Comparison of ENCODE assay signal across 19 cellular contexts in the genomic region with DNA sequence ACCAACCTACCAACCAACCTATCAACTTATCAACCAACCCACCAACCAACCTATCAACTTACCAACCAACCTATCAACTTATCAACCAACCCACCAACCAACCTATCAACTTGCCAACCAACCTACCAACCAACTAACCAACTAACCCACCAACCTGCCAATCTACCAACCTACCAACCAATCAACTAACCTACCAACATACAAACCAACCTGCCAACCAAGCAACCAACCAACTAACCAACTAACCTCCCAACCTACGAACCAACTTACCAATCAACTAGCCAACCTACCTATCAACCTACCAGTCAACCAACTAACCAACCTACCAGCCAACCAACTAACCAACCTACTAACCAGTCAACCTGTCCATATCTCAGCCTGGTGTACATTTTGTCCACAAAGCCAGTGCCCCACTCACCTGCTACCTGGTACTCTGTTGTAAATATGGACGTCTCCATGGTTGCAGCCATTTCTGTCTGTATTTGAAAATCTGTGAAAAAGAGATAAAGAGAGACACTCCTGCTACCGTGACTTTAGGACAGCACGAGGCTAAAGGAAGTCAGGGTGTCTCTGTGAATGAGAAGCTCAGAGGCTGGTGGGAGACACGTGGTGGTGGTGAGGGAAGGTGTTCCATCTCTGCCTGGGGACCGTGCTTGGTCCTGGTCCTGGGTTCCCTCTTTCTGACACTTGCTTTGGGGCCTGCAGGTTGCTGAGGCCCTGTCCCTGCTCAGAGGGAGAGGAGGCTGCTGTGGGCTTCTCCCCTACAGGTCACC. TPM values are rescaled to one million over a fixed set of nuclear protein-coding genes. Genes with fewer than 3 reads are reported as not detected.
DNase-seq lines count a peak whose midpoint lies in the region; ATAC-seq, FAIRE-seq and TF ChIP-seq lines count a peak whose summit lies in the region.
"Had no signal": no experiment of that assay in that cellular context is flagged by ENCODE, and none has a peak within 500 bp of the region (broad histone marks: within the 10 kb centered on the region; RNA-seq: fewer than 3 reads in every experiment).

No MANE protein-coding gene starts in this region.

- H3K36me3 Mint-ChIP-seq in activated CD4-positive, alpha-beta memory T cell treated with anti-CD3 and anti-CD28 coated beads, Interleukin-2, amount 10 ng/mL, durations not matched to agents 7 days and 5 days (ENCODE audit: low read depth): peaks cover 97% of the 10 kb centered on the region

- no peak overlapping the region for H3K27ac ChIP-seq in HepG2 (ENCODE audit: extremely low read length, insufficient read depth, low read length)
- peak overlapping the region in 1 of 3 donors; percentile 13 for H3K27ac ChIP-seq in right lobe of liver
- peak overlapping the region; percentile 62 for H3K27ac ChIP-seq in hepatocyte
- H3K27ac ChIP-seq in upper lobe of right lung: peak overlapping the region; percentile 38
- H3K27ac ChIP-seq: cardiac muscle cell had no signal

- intact Hi-C loops in HepG2 (cut with micrococcal nuclease; ENCODE audit: unreplicated experiment): no loop called here
- intact Hi-C loops in right lobe of liver (cut with DNase I): no loop called here
- intact Hi-C loops in upper lobe of right lung (cut with DNase I): loop anchor here (10.0 kb wide), 1 partner anchor 46 kb away; a partner anchor contains a TSS

- H3K4me2 ChIP-seq in HepG2 (ENCODE audit: low read depth, low read length) (no peak overlapping the region), hepatocyte (no peak overlapping the region)

- WGBS in HepG2 (ENCODE audit: low lambda C conversion rate): 10% methylated on average over 6 of the region's 6 CpGs
- 67% methylated on average over 4 of the region's 6 CpGs for WGBS in right lobe of liver (ENCODE audit: insufficient coverage, low coverage, low lambda C conversion rate, missing lambda C conversion rate)
- 87% methylated on average over 6 of the region's 6 CpGs for WGBS in hepatocyte (ENCODE audit: low lambda C conversion rate, missing lambda C conversion rate)

- H3K4me3 ChIP-seq in HepG2 (replicated peaks in 1 of 3; ENCODE audit: insufficient read depth in 1 of 3, low read depth in 2 of 3, low read length in 3 of 3) (no peak overlapping the region), right lobe of liver (no peak overlapping the region), hepatocyte (no peak overlapping the region), upper lobe of right lung (no peak overlapping the region)
- H3K4me3 ChIP-seq: cardiac muscle cell had no signal

- H3K9me3 ChIP-seq in HepG2 (ENCODE audit: low read length): no peaks in the 10 kb centered on the region
- no peaks in the 10 kb centered on the region for H3K9me3 ChIP-seq in right lobe of liver
- H3K9me3 ChIP-seq in hepatocyte (ENCODE audit: low read depth): no peaks in the 10 kb centered on the region
- no peaks in the 10 kb centered on the region for H3K9me3 ChIP-seq in upper lobe of right lung

- TF ChIP-seq EP300 in HepG2 (IDR thresholded peaks at IDR 0.05; ENCODE audit: low read depth in 2 of 2, low read length in 2 of 2): no peak
- no peak for TF ChIP-seq EP300 in HepG2 (CRISPR knock-in tag; IDR thresholded peaks at IDR 0.05; ENCODE audit: borderline replicate concordance)

- no peak for TF ChIP-seq POLR2A in HepG2 (IDR thresholded peaks at IDR 0.05; ENCODE audit: insufficient read depth in 1 of 2, low read depth in 2 of 2, low read length in 2 of 2)
- TF ChIP-seq POLR2A in right lobe of liver (IDR thresholded peaks at IDR 0.05): no peak

- no peaks in the 10 kb centered on the region for H3K9me3 Mint-ChIP-seq in activated CD4-positive, alpha-beta memory T cell treated with anti-CD3 and anti-CD28 coated beads, Interleukin-2, amount 10 ng/mL, durations not matched to agents 7 days and 5 days
- H3K9me3 Mint-ChIP-seq: effector memory CD8-positive, alpha-beta T cell had no signal

- no peak overlapping the region for H3K9ac ChIP-seq in HepG2 (ENCODE audit: insufficient read depth, low read depth, low read length)

- H3K27me3 ChIP-seq in HepG2 (ENCODE audit: control insufficient read depth in 1 of 2, insufficient read depth in 2 of 2, low read length in 2 of 2) (peaks cover 0 to 37% of the 10 kb centered on the region in 2 experiments), right lobe of liver (no peaks in the 10 kb centered on the region), hepatocyte (no peaks in the 10 kb centered on the region), upper lobe of right lung (no peaks in the 10 kb centered on the region)
- H3K27me3 ChIP-seq: cardiac muscle cell had no signal

- in situ Hi-C loops in HepG2 (cut with HindIII; ENCODE audit: extremely low pct_ligation_motif_present, low pct_unique_long_range_greater_than_20kb): no loop called here
- in situ Hi-C loops in KBM-7 (cut with MboI; ENCODE audit: low pct_unique_long_range_greater_than_20kb, low sequenced_read_pairs): no loop called here

- ATAC-seq in HepG2 (no peak; the same call in 2 of the 3 replicates), right lobe of liver (no peak), upper lobe of right lung (no peak), HG03439 (IDR thresholded peaks at IDR 0.05; ENCODE audit: unreplicated experiment) (no peak)
- ATAC-seq: effector memory CD8-positive, alpha-beta T cell; HCT116 had no signal

- no peak for DNase-seq in HepG2 (ENCODE audit: low spot score)
- DNase-seq in right lobe of liver: no peak
- no peak for DNase-seq in activated CD4-positive, alpha-beta memory T cell treated with anti-CD3 and anti-CD28 coated beads, Interleukin-2, amount 10 ng/mL, durations not matched to agents 7 days and 5 days
- DNase-seq in hepatocyte (ENCODE audit: low spot score): no peak
- DNase-seq in upper lobe of right lung: no peak
- DNase-seq in KBM-7: no peak
- no peak for DNase-seq in midbrain (lab: John Stamatoyannopoulos, UW)
- DNase-seq: activated CD4-positive, alpha-beta T cell treated with anti-CD3 and anti-CD28 coated beads for 48 hours; activated gamma-delta T cell treated with Interleukin-2 at 50 U/mL for 16 hours; DMS 273 treated with DMSO at 0.1 percent for 48 hours; effector memory CD8-positive, alpha-beta T cell; MV-4-11; NCI-H774 had no signal

- H4K20me1 ChIP-seq in HepG2 (ENCODE audit: insufficient read depth, low read length) (no peaks in the 10 kb centered on the region), hepatocyte (ENCODE audit: insufficient read depth, poor library complexity, severe bottlenecking) (no peaks in the 10 kb centered on the region)

- no peaks in the 10 kb centered on the region for H3K27me3 Mint-ChIP-seq in activated CD4-positive, alpha-beta memory T cell treated with anti-CD3 and anti-CD28 coated beads, Interleukin-2, amount 10 ng/mL, durations not matched to agents 7 days and 5 days
- H3K27me3 Mint-ChIP-seq: effector memory CD8-positive, alpha-beta T cell had no signal

- no peak overlapping the region for H3K4me3 Mint-ChIP-seq in activated CD4-positive, alpha-beta memory T cell treated with anti-CD3 and anti-CD28 coated beads, Interleukin-2, amount 10 ng/mL, durations not matched to agents 7 days and 5 days
- H3K4me3 Mint-ChIP-seq: effector memory CD8-positive, alpha-beta T cell had no signal

- H3K4me1 ChIP-seq in HepG2 (ENCODE audit: insufficient read depth, low read length): no peaks in the 10 kb centered on the region
- peaks cover 0 to 1% (median 0%) of the 10 kb centered on the region in 4 donors for H3K4me1 ChIP-seq in right lobe of liver
- H3K4me1 ChIP-seq in hepatocyte (ENCODE audit: insufficient read depth): no peaks in the 10 kb centered on the region
- H3K4me1 ChIP-seq in upper lobe of right lung: peaks cover 20% of the 10 kb centered on the region

- H3K36me3 ChIP-seq in HepG2 (replicated peaks in 1 of 2; ENCODE audit: control insufficient read depth in 1 of 2, insufficient read depth in 2 of 2, low read length in 2 of 2): no peaks in the 10 kb centered on the region
- H3K36me3 ChIP-seq in right lobe of liver: no peaks in the 10 kb centered on the region
- no peaks in the 10 kb centered on the region for H3K36me3 ChIP-seq in hepatocyte (replicated peaks; ENCODE audit: insufficient read depth, low read depth)
- no peaks in the 10 kb centered on the region for H3K36me3 ChIP-seq in upper lobe of right lung
- H3K36me3 ChIP-seq: cardiac muscle cell had no signal

- no peaks in the 10 kb centered on the region for H3K79me2 ChIP-seq in HepG2 (ENCODE audit: insufficient read depth, low read length)
- no peaks in the 10 kb centered on the region for H3K79me2 ChIP-seq in hepatocyte

- POLR2A ChIA-PET in HepG2 (lab: Yijun Ruan, JAX): no interaction called here
- POLR2A ChIA-PET in activated CD4-positive, alpha-beta memory T cell treated with anti-CD3 and anti-CD28 coated beads, Interleukin-2, amount 10 ng/mL, durations not matched to agents 7 days and 5 days (lab: Charles Lee): interaction anchor here (0.8 to 1.1 kb wide), 3 partner anchors 8 to 42 kb away, joined by 3 to 4 read pairs (median 3); a partner anchor contains a TSS

- no peak overlapping the region for H2AFZ ChIP-seq in HepG2 (ENCODE audit: low read length)
- no peak overlapping the region for H2AFZ ChIP-seq in hepatocyte

- H3K27ac Mint-ChIP-seq in activated CD4-positive, alpha-beta memory T cell treated with anti-CD3 and anti-CD28 coated beads, Interleukin-2, amount 10 ng/mL, durations not matched to agents 7 days and 5 days: peak overlapping the region; percentile 44

- CTCF ChIA-PET in HepG2 (lab: Yijun Ruan, JAX; ENCODE audit: low intra/inter-chr PET ratio, low total read pairs): no interaction called here
- CTCF ChIA-PET in activated CD4-positive, alpha-beta memory T cell treated with anti-CD3 and anti-CD28 coated beads, Interleukin-2, amount 10 ng/mL, durations not matched to agents 7 days and 5 days (lab: Charles Lee): interaction anchor here (0.6 kb wide), 1 partner anchor 176 kb away, joined by 3 read pairs; no protein-coding TSS in a partner anchor

- FAIRE-seq in HepG2 (lab: Jason Lieb, UNC): no peak
- FAIRE-seq: GM18507, GM19239 had no signal

- H3K4me1 Mint-ChIP-seq in activated CD4-positive, alpha-beta memory T cell treated with anti-CD3 and anti-CD28 coated beads, Interleukin-2, amount 10 ng/mL, durations not matched to agents 7 days and 5 days: peaks cover 71% of the 10 kb centered on the region

- no TSS peak for BruUV-seq in HepG2 (replicated peaks; lab: Mats Ljungman, UMichigan)

- H3K9me2 ChIP-seq in hepatocyte (replicated peaks; ENCODE audit: insufficient read depth): no peaks in the 10 kb centered on the region

- no peak for TF ChIP-seq RAD21 in HepG2 (CRISPR knock-in tag; IDR thresholded peaks at IDR 0.05)

- no peak for TF ChIP-seq CTCF in HepG2 (CRISPR knock-in tag; IDR thresholded peaks at IDR 0.05)
- TF ChIP-seq CTCF in right lobe of liver (IDR thresholded peaks at IDR 0.05): no peak
- no peak for TF ChIP-seq CTCF in hepatocyte (IDR thresholded peaks at IDR 0.05; ENCODE audit: poor library complexity)
- TF ChIP-seq CTCF in upper lobe of right lung (IDR thresholded peaks at IDR 0.05): no peak

RNA-seq across cellular contexts. Expression of a gene that starts 41.9 kb away (rescaled TPM):
- total RNA-seq in HepG2 (2016; rRNA removed; fragmentation: Illumina TruSeq; extraction: Trizol) (0.53 and 0.66 TPM in 2 replicates), right lobe of liver (10 to 100 TPM in 4 of 6 experiments, 1 to 10 TPM in 2; 6.2 to 42.7 (median 13.3) TPM), hepatocyte (2.4 and 4.1 TPM in 2 replicates), upper lobe of right lung (36.7 TPM)
- 0.30 TPM in 1 of 2 replicates, not detected in the other for total RNA-seq in HepG2 (2016; cell fraction: cytosol; rRNA removed; fragmentation: Illumina TruSeq; extraction: Trizol; ENCODE audit: low read depth)
- 0.49 and 0.67 TPM in 2 replicates for total RNA-seq in HepG2 (2016; cell fraction: insoluble cytoplasmic fraction; rRNA removed; fragmentation: Illumina TruSeq; extraction: Trizol)
- total RNA-seq in HepG2 (2016; cell fraction: membrane; rRNA removed; fragmentation: Illumina TruSeq; extraction: Trizol): 0.43 and 0.55 TPM in 2 replicates
- total RNA-seq in HepG2 (2016; cell fraction: nucleus; rRNA removed; fragmentation: Illumina TruSeq; extraction: Trizol): 0.37 TPM in 1 of 2 replicates, not detected in the other
- polyA plus RNA-seq in HepG2 (2011; rRNA removed) (0.77 and 0.85 TPM in 2 replicates), hepatocyte (3.8 and 4.2 TPM in 2 replicates)
- polyA plus RNA-seq in HepG2 (2011; cell fraction: cytosol; rRNA removed): 0.39 and 0.58 TPM in 2 replicates
- polyA plus RNA-seq in HepG2 (2011; cell fraction: nucleus; rRNA removed): 0.48 and 0.50 TPM in 2 replicates
- 0.27 TPM in 1 of 2 replicates, not detected in the other for polyA plus RNA-seq in HepG2 (2012)
- polyA plus RNA-seq in HepG2 (2016; cell fraction: cytosol; fragmentation: Illumina TruSeq; extraction: Trizol; ENCODE audit: low read depth): 0.33 and 0.44 TPM in 2 replicates
- 0.43 and 0.53 TPM in 2 replicates for polyA plus RNA-seq in HepG2 (2016; cell fraction: insoluble cytoplasmic fraction; fragmentation: Illumina TruSeq; extraction: Trizol; ENCODE audit: low read depth)
- polyA plus RNA-seq in HepG2 (2016; cell fraction: membrane; fragmentation: Illumina TruSeq; extraction: Trizol; ENCODE audit: low read depth): 0.45 and 0.56 TPM in 2 replicates
- 0.68 and 0.77 TPM in 2 replicates for polyA plus RNA-seq in HepG2 (2016; cell fraction: nucleus; fragmentation: Illumina TruSeq; extraction: Trizol; ENCODE audit: insufficient read depth, low read depth)
- 1.1 and 4.7 TPM in 2 replicates for polyA minus RNA-seq in HepG2 (2011; rRNA and poly(A)+ RNA removed; ENCODE audit: low replicate concordance)
- polyA minus RNA-seq in HepG2 (2011; cell fraction: cytosol; rRNA and poly(A)+ RNA removed): not detected in 2 replicates
- polyA minus RNA-seq in HepG2 (2011; cell fraction: nucleus; rRNA and poly(A)+ RNA removed): not detected in 2 replicates
- 10 to 100 TPM; 22.1 to 24.5 TPM for total RNA-seq in activated CD4-positive, alpha-beta memory T cell treated with anti-CD3 and anti-CD28 coated beads, Interleukin-2, amount 10 ng/mL, durations not matched to agents 7 days and 5 days

RNA-seq across cellular contexts. Expression of a gene that starts 43.0 kb away (rescaled TPM):
- total RNA-seq in HepG2 (2016; rRNA removed; fragmentation: Illumina TruSeq; extraction: Trizol) (not detected in 2 replicates), right lobe of liver (1 to 10 TPM in 2 of 6 experiments, under 1 TPM in 2, not detected in 2; 0.22 to 3.1 (median 0.97) TPM), hepatocyte (not detected in 2 replicates), upper lobe of right lung (4.3 TPM)
- total RNA-seq in HepG2 (2016; cell fraction: cytosol; rRNA removed; fragmentation: Illumina TruSeq; extraction: Trizol; ENCODE audit: low read depth): not detected in 2 replicates
- total RNA-seq in HepG2 (2016; cell fraction: insoluble cytoplasmic fraction; rRNA removed; fragmentation: Illumina TruSeq; extraction: Trizol): not detected in 2 replicates
- not detected in 2 replicates for total RNA-seq in HepG2 (2016; cell fraction: membrane; rRNA removed; fragmentation: Illumina TruSeq; extraction: Trizol)
- total RNA-seq in HepG2 (2016; cell fraction: nucleus; rRNA removed; fragmentation: Illumina TruSeq; extraction: Trizol): not detected in 2 replicates
- polyA plus RNA-seq in HepG2 (2011; rRNA removed) (not detected in 2 replicates), hepatocyte (not detected in 2 replicates)
- not detected in 2 replicates for polyA plus RNA-seq in HepG2 (2011; cell fraction: cytosol; rRNA removed)
- polyA plus RNA-seq in HepG2 (2011; cell fraction: nucleus; rRNA removed): not detected in 2 replicates
- polyA plus RNA-seq in HepG2 (2012): not detected in 2 replicates
- not detected in 2 replicates for polyA plus RNA-seq in HepG2 (2016; cell fraction: cytosol; fragmentation: Illumina TruSeq; extraction: Trizol; ENCODE audit: low read depth)
- not detected in 2 replicates for polyA plus RNA-seq in HepG2 (2016; cell fraction: insoluble cytoplasmic fraction; fragmentation: Illumina TruSeq; extraction: Trizol; ENCODE audit: low read depth)
- not detected in 2 replicates for polyA plus RNA-seq in HepG2 (2016; cell fraction: membrane; fragmentation: Illumina TruSeq; extraction: Trizol; ENCODE audit: low read depth)
- polyA plus RNA-seq in HepG2 (2016; cell fraction: nucleus; fragmentation: Illumina TruSeq; extraction: Trizol; ENCODE audit: insufficient read depth, low read depth): not detected in 2 replicates
- not detected in 2 replicates for polyA minus RNA-seq in HepG2 (2011; rRNA and poly(A)+ RNA removed; ENCODE audit: low replicate concordance)
- polyA minus RNA-seq in HepG2 (2011; cell fraction: cytosol; rRNA and poly(A)+ RNA removed): not detected in 2 replicates
- not detected in 2 replicates for polyA minus RNA-seq in HepG2 (2011; cell fraction: nucleus; rRNA and poly(A)+ RNA removed)
- total RNA-seq in activated CD4-positive, alpha-beta memory T cell treated with anti-CD3 and anti-CD28 coated beads, Interleukin-2, amount 10 ng/mL, durations not matched to agents 7 days and 5 days: 100 to 1,000 TPM; 437 to 446 TPM
- total RNA-seq: cardiac muscle cell, RPMI7951 had no signal
- polyA plus RNA-seq: cardiac muscle cell had no signal

Comparison
In these comparisons a context has a peak if more than half of its experiments do, and no peak if none do; other contexts are left out.
1. RNA of a gene that starts 43.0 kb away (total RNA-seq): 437 to 446 TPM in activated CD4-positive, alpha-beta memory T cell treated with anti-CD3 and anti-CD28 coated beads, Interleukin-2, amount 10 ng/mL, durations not matched to agents 7 days and 5 days; 4.3 TPM in upper lobe of right lung (single experiment), 0.22 to 3.1 TPM in right lobe of liver, not detected in HepG2 and not detected in hepatocyte; every median in the first group is over 10 times any median in the second.